In the genomic region with DNA sequence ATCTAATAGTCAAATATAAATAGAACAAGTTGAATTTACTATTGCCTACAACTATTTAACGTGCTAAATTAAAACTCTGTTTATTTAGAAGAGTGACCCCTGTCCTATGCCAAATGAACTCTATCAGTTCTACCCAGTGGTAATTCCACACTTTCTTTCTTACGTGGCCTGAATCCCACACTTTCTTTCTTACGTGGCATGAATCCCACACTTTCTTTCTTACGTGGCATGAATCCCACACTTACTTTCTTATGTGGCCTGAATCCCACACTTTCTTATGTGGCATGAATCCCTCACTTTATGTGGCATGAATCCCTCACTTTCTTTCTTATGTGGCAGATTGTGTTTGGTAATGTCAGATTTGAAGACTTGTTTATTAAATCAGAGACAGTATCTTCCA, we compare ENCODE assay signal across 22 cellular contexts. TPM values are rescaled to one million over a fixed set of nuclear protein-coding genes. Genes with fewer than 3 reads are reported as not detected.
DNase-seq lines count a peak whose midpoint lies in the region; ATAC-seq and TF ChIP-seq lines count a peak whose summit lies in the region.
"Had no signal": no experiment of that assay in that cellular context is flagged by ENCODE, and none has a peak within 500 bp of the region (broad histone marks: within the 10 kb centered on the region; RNA-seq: fewer than 3 reads in every experiment).

No MANE protein-coding gene starts in this region.

- H3K4me1 Mint-ChIP-seq in activated naive CD8-positive, alpha-beta T cell treated with anti-CD3 and anti-CD28 coated beads, Interleukin-2, amount 50 U/mL, for 24 hours, result peaks cover 72% of the 10 kb centered on the region
- H3K4me1 Mint-ChIP-seq in activated naive CD8-positive, alpha-beta T cell treated with anti-CD3 and anti-CD28 coated beads for 36 hours, result peaks cover 52% of the 10 kb centered on the region
- H3K4me1 Mint-ChIP-seq in brain (peaks cover 86% of the 10 kb centered on the region), naive B cell (peaks cover 29 to 67% (median 55%) of the 10 kb centered on the region in 3 donors)

- no peaks in the 10 kb centered on the region for H3K36me3 ChIP-seq in tibial artery
- H3K36me3 ChIP-seq: brain microvascular endothelial cell, heart right ventricle, ovary had no signal

- TF ChIP-seq POLR2A in lower leg skin (IDR thresholded peaks at IDR 0.05), result no peak

- H3K27ac Mint-ChIP-seq in activated naive CD8-positive, alpha-beta T cell treated with anti-CD3 and anti-CD28 coated beads, Interleukin-2, amount 50 U/mL, for 24 hours, result peak overlapping the region; percentile 20
- no peak overlapping the region for H3K27ac Mint-ChIP-seq in activated naive CD8-positive, alpha-beta T cell treated with anti-CD3 and anti-CD28 coated beads for 36 hours
- H3K27ac Mint-ChIP-seq in brain (peak overlapping the region in 4 of 5 experiments; percentile 25 to 91 (median 74)), naive B cell (peak overlapping the region in 4 of 6 donors; percentile 3 to 80 (median 16))
- H3K27ac Mint-ChIP-seq: GM23338; T-helper 1 cell treated with Interleukin-12 subunit alpha and Interleukin-12 subunit beta and Interleukin-4 antibody, amounts not matched to agents 30 μg/mL and 1 μg/mL, for 36 hours had no signal

- no peaks in the 10 kb centered on the region for H3K27me3 Mint-ChIP-seq in activated naive CD8-positive, alpha-beta T cell treated with anti-CD3 and anti-CD28 coated beads, Interleukin-2, amount 50 U/mL, for 24 hours
- H3K27me3 Mint-ChIP-seq in activated naive CD8-positive, alpha-beta T cell treated with anti-CD3 and anti-CD28 coated beads for 36 hours, result no peaks in the 10 kb centered on the region
- peaks cover 3% of the 10 kb centered on the region for H3K27me3 Mint-ChIP-seq in brain
- H3K27me3 Mint-ChIP-seq in naive B cell, result no peaks in the 10 kb centered on the region

- no peak for ATAC-seq in activated naive CD8-positive, alpha-beta T cell treated with anti-CD3 and anti-CD28 coated beads, Interleukin-2, amount 50 U/mL, for 24 hours
- ATAC-seq in naive B cell (ENCODE audit: low read depth in 2 of 2), result no peak
- no peak for ATAC-seq in HG03196 (IDR thresholded peaks at IDR 0.05; ENCODE audit: unreplicated experiment)
- ATAC-seq: activated CD4-positive, CD25-positive, alpha-beta regulatory T cell treated with anti-CD3 and anti-CD28 coated beads, Interleukin-2, amount 50 U/mL, for 24 hours; activated naive CD4-positive, alpha-beta T cell treated with anti-CD3 and anti-CD28 coated beads, Interleukin-2, amount 50 U/mL, for 72 hours; GM23338; heart right ventricle; mucosa of descending colon had no signal

- H3K4me3 Mint-ChIP-seq in activated naive CD8-positive, alpha-beta T cell treated with anti-CD3 and anti-CD28 coated beads, Interleukin-2, amount 50 U/mL, for 24 hours, result no peak overlapping the region
- H3K4me3 Mint-ChIP-seq in activated naive CD8-positive, alpha-beta T cell treated with anti-CD3 and anti-CD28 coated beads for 36 hours, result no peak overlapping the region
- H3K4me3 Mint-ChIP-seq in brain (peak overlapping the region in 3 of 5 experiments; percentile 3 to 73 (median 42)), naive B cell (no peak overlapping the region)
- H3K4me3 Mint-ChIP-seq: GM23338; T-helper 1 cell treated with Interleukin-12 subunit alpha and Interleukin-12 subunit beta and Interleukin-4 antibody, amounts not matched to agents 30 μg/mL and 1 μg/mL, for 36 hours had no signal

- H3K9me3 ChIP-seq in tibial artery, result no peaks in the 10 kb centered on the region
- H3K9me3 ChIP-seq: heart right ventricle, mucosa of descending colon, ovary had no signal

- intact Hi-C loops in tibial artery (cut with DNase I; ENCODE audit: low total_unique reads) (no loop called here), lower leg skin (cut with DNase I; ENCODE audit: low total_unique reads) (no loop called here)

- peak overlapping the region; percentile 17 to 42 for H3K27ac ChIP-seq in tibial artery
- H3K27ac ChIP-seq: brain microvascular endothelial cell, ovary had no signal

- H3K4me3 ChIP-seq in tibial artery, result no peak overlapping the region
- no peak overlapping the region for H3K4me3 ChIP-seq in lower leg skin (ENCODE audit: low read depth, poor library complexity, severe bottlenecking)
- H3K4me3 ChIP-seq: dorsolateral prefrontal cortex, GM23338, heart right ventricle, mucosa of descending colon, ovary had no signal

- TF ChIP-seq CTCF in brain (conservative IDR thresholded peaks at IDR 0.05) (no peak), tibial artery (IDR thresholded peaks at IDR 0.05) (no peak), lower leg skin (IDR thresholded peaks at IDR 0.05) (no peak)

- no peak for DNase-seq in activated naive CD8-positive, alpha-beta T cell treated with anti-CD3 and anti-CD28 coated beads, Interleukin-2, amount 50 U/mL, for 24 hours
- DNase-seq in activated naive CD8-positive, alpha-beta T cell treated with anti-CD3 and anti-CD28 coated beads for 36 hours, result no peak
- DNase-seq in naive B cell (no peak), tibial artery (no peak), NCI-H2196 treated with DMSO at 0.1 percent for 48 hours (lab: John Stamatoyannopoulos, UW; ENCODE audit: unreplicated experiment) (no peak), lower leg skin (ENCODE audit: low spot score in 2 of 2) (no peak)
- DNase-seq: brain microvascular endothelial cell; dorsolateral prefrontal cortex; heart right ventricle; kidney; mucosa of descending colon; NCI-H1694 treated with DMSO at 0.1 percent for 48 hours; NCI-H524; ovary; SHP77; stimulated activated naive CD4-positive, alpha-beta T cell had no signal

- no peaks in the 10 kb centered on the region for H3K27me3 ChIP-seq in tibial artery
- H3K27me3 ChIP-seq: brain microvascular endothelial cell, dorsolateral prefrontal cortex, heart right ventricle, ovary had no signal

- H3K4me1 ChIP-seq in tibial artery, result peaks cover 0 to 90% (median 49%) of the 10 kb centered on the region in 4 donors

- H3K9me3 Mint-ChIP-seq in activated naive CD8-positive, alpha-beta T cell treated with anti-CD3 and anti-CD28 coated beads, Interleukin-2, amount 50 U/mL, for 24 hours, result no peaks in the 10 kb centered on the region
- H3K9me3 Mint-ChIP-seq in activated naive CD8-positive, alpha-beta T cell treated with anti-CD3 and anti-CD28 coated beads for 36 hours, result no peaks in the 10 kb centered on the region
- H3K9me3 Mint-ChIP-seq in brain, result peaks cover 0 to 3% (median 0%) of the 10 kb centered on the region in 5 experiments
- H3K9me3 Mint-ChIP-seq in naive B cell, result no peaks in the 10 kb centered on the region
- H3K9me3 Mint-ChIP-seq: activated naive CD4-positive, alpha-beta T cell treated with anti-CD3 and anti-CD28 coated beads, Interleukin-2, amount 50 U/mL, for 72 hours; GM23338; T-helper 1 cell treated with Interleukin-12 subunit alpha and Interleukin-12 subunit beta and Interleukin-4 antibody, amounts not matched to agents 30 μg/mL and 1 μg/mL, for 36 hours had no signal

- WGBS in lower leg skin, 2 donors, result 27 to 36% methylated on average over 4 of the region's 4 CpGs

- H3K36me3 Mint-ChIP-seq in activated naive CD8-positive, alpha-beta T cell treated with anti-CD3 and anti-CD28 coated beads, Interleukin-2, amount 50 U/mL, for 24 hours (ENCODE audit: low read depth), result peaks cover 10% of the 10 kb centered on the region
- H3K36me3 Mint-ChIP-seq in activated naive CD8-positive, alpha-beta T cell treated with anti-CD3 and anti-CD28 coated beads for 36 hours, result peaks cover 16% of the 10 kb centered on the region
- H3K36me3 Mint-ChIP-seq in brain (peaks cover 21% of the 10 kb centered on the region), naive B cell (no peaks in the 10 kb centered on the region)

RNA-seq across cellular contexts. Expression of a gene that starts 6.2 kb away (rescaled TPM):
- 10 to 100 TPM; 59.4 to 67.2 TPM for total RNA-seq in activated naive CD8-positive, alpha-beta T cell treated with anti-CD3 and anti-CD28 coated beads for 36 hours
- polyA plus RNA-seq in brain (ENCODE audit: insufficient read depth, low read depth, low replicate concordance), result 44.0 TPM
- polyA plus RNA-seq in naive B cell (ENCODE audit: low read depth in 6 of 6), result 1 to 10 TPM; 2.5 to 6.0 (median 4.4) TPM
- total RNA-seq in lower leg skin, result 10 to 100 TPM; 40.4 to 76.7 (median 52.4) TPM

Comparison
In these comparisons a context has a peak if more than half of its experiments do, and no peak if none do; other contexts are left out.
1. H3K4me3 Mint-ChIP-seq: peak in brain (3 of 5); none in activated naive CD8-positive, alpha-beta T cell treated with anti-CD3 and anti-CD28 coated beads, Interleukin-2, amount 50 U/mL, for 24 hours (single experiment), activated naive CD8-positive, alpha-beta T cell treated with anti-CD3 and anti-CD28 coated beads for 36 hours (single experiment) and naive B cell (0 of 8).